Comparison of ENCODE assay signal across 12 cellular contexts in genomic region chr9:16704096-16704488, GRCh38.
DNase-seq lines count a peak whose midpoint lies in the region; ATAC-seq, FAIRE-seq and TF ChIP-seq lines count a peak whose summit lies in the region.
"Had no signal": no experiment of that assay in that cellular context is flagged by ENCODE, and none has a peak within 500 bp of the region (broad histone marks: within the 10 kb centered on the region; RNA-seq: fewer than 3 reads in every experiment).

No MANE protein-coding gene starts in this region.

- no peaks in the 10 kb centered on the region for H3K36me3 Mint-ChIP-seq in astrocyte (ENCODE audit: low read depth, unreplicated experiment)
- H3K36me3 Mint-ChIP-seq: activated naive CD8-positive, alpha-beta T cell treated with anti-CD3 and anti-CD28 coated beads, Interleukin-2, amount 10 ng/mL, durations not matched to agents 7 days and 5 days; T-cell had no signal

- H4K20me1 ChIP-seq in astrocyte (ENCODE audit: insufficient read depth, low read length) = no peaks in the 10 kb centered on the region

- intact Hi-C loops in lower lobe of right lung (cut with DNase I) (no loop called here), tibial artery (cut with DNase I; ENCODE audit: low total_unique reads) (no loop called here)

- H3K36me3 ChIP-seq in astrocyte (ENCODE audit: insufficient read depth, low read length) (no peaks in the 10 kb centered on the region), lower lobe of right lung (no peaks in the 10 kb centered on the region), tibial artery (no peaks in the 10 kb centered on the region)

- peak overlapping the region; percentile 69 for H3K4me3 ChIP-seq in astrocyte (ENCODE audit: insufficient read depth, low read depth, low read length)
- peak overlapping the region; percentile 23 for H3K4me3 ChIP-seq in lower lobe of right lung
- H3K4me3 ChIP-seq in tibial artery = peak overlapping the region; percentile 41 to 51

- H3K9me3 Mint-ChIP-seq in astrocyte (ENCODE audit: unreplicated experiment) = no peaks in the 10 kb centered on the region
- H3K9me3 Mint-ChIP-seq: activated naive CD8-positive, alpha-beta T cell treated with anti-CD3 and anti-CD28 coated beads, Interleukin-2, amount 10 ng/mL, durations not matched to agents 7 days and 5 days had no signal

- FAIRE-seq in astrocyte (lab: Jason Lieb, UNC) = peak; percentile 83
- FAIRE-seq: keratinocyte had no signal

- peak overlapping the region; percentile 91 for H3K4me2 ChIP-seq in astrocyte (ENCODE audit: low read length)

- H3K4me1 Mint-ChIP-seq in astrocyte (ENCODE audit: low read depth, unreplicated experiment) = peaks cover 40% of the 10 kb centered on the region

- peak overlapping the region; percentile 92 for H3K9ac ChIP-seq in astrocyte (ENCODE audit: low read length)

- peak overlapping the region; percentile 91 for H3K27ac Mint-ChIP-seq in astrocyte (ENCODE audit: unreplicated experiment)
- H3K27ac Mint-ChIP-seq: activated naive CD8-positive, alpha-beta T cell treated with anti-CD3 and anti-CD28 coated beads, Interleukin-2, amount 10 ng/mL, durations not matched to agents 7 days and 5 days; T-cell had no signal

- ATAC-seq in lower lobe of right lung (no peak), HG03354 (IDR thresholded peaks at IDR 0.05; ENCODE audit: poor library complexity, severe bottlenecking, unreplicated experiment) (no peak)
- ATAC-seq: T-cell had no signal

- H3K9me3 ChIP-seq in astrocyte (ENCODE audit: insufficient read depth, low read depth, low read length) = no peaks in the 10 kb centered on the region
- no peaks in the 10 kb centered on the region for H3K9me3 ChIP-seq in lower lobe of right lung
- no peaks in the 10 kb centered on the region for H3K9me3 ChIP-seq in tibial artery

- no peak overlapping the region for H2AFZ ChIP-seq in astrocyte (ENCODE audit: low read depth, low read length)

- H3K4me1 ChIP-seq in astrocyte (ENCODE audit: insufficient read depth, low read length) (peaks cover 41% of the 10 kb centered on the region), lower lobe of right lung (peaks cover 4% of the 10 kb centered on the region), tibial artery (peaks cover 0 to 23% (median 5%) of the 10 kb centered on the region in 4 donors)

- TF ChIP-seq CTCF in astrocyte (IDR thresholded peaks at IDR 0.05; ENCODE audit: insufficient read depth, low read depth, low read length) (no peak), lower lobe of right lung (IDR thresholded peaks at IDR 0.05) (no peak), tibial artery (IDR thresholded peaks at IDR 0.05) (no peak)

- H3K27ac ChIP-seq in astrocyte (ENCODE audit: low read depth, low read length) = peak overlapping the region; percentile 97
- peak overlapping the region; percentile 82 for H3K27ac ChIP-seq in lower lobe of right lung
- H3K27ac ChIP-seq in tibial artery = peak overlapping the region; percentile 79 to 81

- H3K27me3 ChIP-seq in astrocyte (ENCODE audit: insufficient read depth, low read length) = no peaks in the 10 kb centered on the region
- no peaks in the 10 kb centered on the region for H3K27me3 ChIP-seq in lower lobe of right lung (ENCODE audit: low read depth)
- H3K27me3 ChIP-seq in tibial artery = no peaks in the 10 kb centered on the region

- peaks cover 48% of the 10 kb centered on the region for H3K79me2 ChIP-seq in astrocyte (ENCODE audit: insufficient read depth, low read length)

- H3K27me3 Mint-ChIP-seq in astrocyte (ENCODE audit: low read depth, unreplicated experiment) = no peaks in the 10 kb centered on the region
- H3K27me3 Mint-ChIP-seq: activated naive CD8-positive, alpha-beta T cell treated with anti-CD3 and anti-CD28 coated beads, Interleukin-2, amount 10 ng/mL, durations not matched to agents 7 days and 5 days; T-cell had no signal

- DNase-seq in LHCN-M2 (ENCODE audit: low read depth) = peak; percentile 49
- no peak for DNase-seq in astrocyte (ENCODE audit: low read depth)
- no peak for DNase-seq in lower lobe of right lung
- no peak for DNase-seq in tibial artery
- DNase-seq in anterior cingulate cortex (lab: John Stamatoyannopoulos, UW) = no peak
- DNase-seq in activated T-cell treated with anti-CD3 and anti-CD28 coated beads for 4 hours = no peak
- DNase-seq: activated naive CD8-positive, alpha-beta T cell treated with anti-CD3 and anti-CD28 coated beads, Interleukin-2, amount 10 ng/mL, durations not matched to agents 7 days and 5 days; NCI-H1105 treated with DMSO at 0.1 percent for 48 hours; NCI-H774; T-cell had no signal

- H3K4me3 Mint-ChIP-seq in astrocyte (ENCODE audit: unreplicated experiment) = peak overlapping the region; percentile 59
- H3K4me3 Mint-ChIP-seq: activated naive CD8-positive, alpha-beta T cell treated with anti-CD3 and anti-CD28 coated beads, Interleukin-2, amount 10 ng/mL, durations not matched to agents 7 days and 5 days; T-cell had no signal
